ENCODE assay signal across 8 cellular contexts in the genomic region with DNA sequence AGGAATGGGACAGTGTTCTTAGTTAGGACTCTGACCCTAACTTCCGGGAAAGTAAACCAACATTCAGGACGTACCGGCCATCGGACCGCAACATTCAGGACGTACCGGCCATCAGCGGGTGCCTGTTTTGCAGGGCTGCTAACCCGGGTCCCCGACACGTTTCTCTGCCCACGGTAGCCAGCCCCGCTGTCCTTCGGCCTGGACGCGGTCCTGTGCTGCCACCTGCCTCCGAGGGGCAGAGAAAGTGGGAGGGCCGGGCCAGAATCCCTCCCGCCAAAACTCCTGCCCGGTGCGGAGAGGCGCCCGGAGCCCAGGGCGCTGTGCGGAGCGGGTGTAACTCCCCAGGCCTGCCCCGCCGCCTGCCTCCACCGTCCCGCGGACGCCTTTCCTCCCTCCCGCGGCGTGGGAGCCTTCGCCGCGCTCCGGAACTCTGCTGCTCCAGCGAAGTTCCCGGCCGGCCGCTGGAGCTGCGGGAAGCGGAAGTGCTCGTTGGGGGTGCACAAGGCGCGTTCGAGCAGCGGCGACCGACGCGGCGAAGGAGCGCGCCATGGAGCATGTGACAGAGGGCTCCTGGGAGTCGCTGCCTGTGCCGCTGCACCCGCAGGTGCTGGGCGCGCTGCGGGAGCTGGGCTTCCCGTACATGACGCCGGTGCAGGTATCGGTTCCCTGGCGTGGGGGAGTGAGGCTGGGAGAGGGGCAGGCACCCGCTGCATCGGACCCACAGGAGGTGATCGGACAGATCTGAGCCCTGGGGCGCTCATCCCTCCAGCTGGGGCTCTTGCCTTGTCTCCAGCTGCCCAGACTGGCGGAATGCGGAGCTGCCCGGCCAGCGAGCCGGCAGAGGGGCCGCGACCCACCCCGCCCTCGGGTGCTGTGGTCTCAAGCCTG. TPM values are rescaled to one million over a fixed set of nuclear protein-coding genes. Genes with fewer than 3 reads are reported as not detected.
DNase-seq lines count a peak whose midpoint lies in the region; ATAC-seq and TF ChIP-seq lines count a peak whose summit lies in the region.

DDX55 (plus strand) TSS at position 498 of the 888 bp plus-strand sequence; CDS start at position 548, 50 bp downstream.

- intact Hi-C loops in T-helper 1 cell treated with Interleukin-12 subunit alpha and Interleukin-12 subunit beta and Interleukin-4 antibody, amounts not matched to agents 30 ng/mL and 1 ng/mL, for 36 hours (cut with micrococcal nuclease) = loop anchor here (1.0 to 5.0 kb wide), 9 partner anchors 18 to 627 kb away; partner anchors contain the start of genes ATP6V0A2, CDK2AP1, EIF2B1 and GTF2H3
- intact Hi-C loops in left ventricle myocardium superior (cut with micrococcal nuclease) = no loop called here
- intact Hi-C loops in uterus (cut with DNase I; ENCODE audit: low total_unique reads) = no loop called here

- peak; percentile 28 for TF ChIP-seq CTCF in GM12873 (IDR thresholded peaks at IDR 0.05; ENCODE audit: insufficient read depth, low read depth, low read length, missing control alignments)
- TF ChIP-seq CTCF in uterus (IDR thresholded peaks at IDR 0.05) = peak; percentile 59 to 78 (median 66)

- no peaks in the 10 kb centered on the region for H3K9me3 ChIP-seq in uterus

- H3K36me3 ChIP-seq in uterus = no peaks in the 10 kb centered on the region

- ATAC-seq in HG02588 (IDR thresholded peaks at IDR 0.05; ENCODE audit: unreplicated experiment) (peak; percentile 88), left ventricle myocardium superior (peak; percentile 98)

- no peaks in the 10 kb centered on the region for H3K27me3 ChIP-seq in uterus

- H3K4me3 ChIP-seq in uterus = peak within 1 kb of the TSS; percentile 78 to 85

- peak in 1 of 2 donors; percentile 66 for TF ChIP-seq POLR2A in uterus (IDR thresholded peaks at IDR 0.05)

- no peaks in the 10 kb centered on the region for H3K4me1 ChIP-seq in uterus

- H3K27ac ChIP-seq in uterus = peak within 1 kb of the TSS; percentile 81 to 92

- peak; percentile 60 for DNase-seq in NCI-H1092 (lab: John Stamatoyannopoulos, UW)
- DNase-seq in amniotic stem cell (lab: John Stamatoyannopoulos, UW) = peak; percentile 72
- peak; percentile 89 for DNase-seq in left ventricle myocardium superior
- peak; percentile 89 for DNase-seq in putamen (ENCODE audit: low spot score)
- peak; percentile 63 to 79 for DNase-seq in uterus

RNA-seq across cellular contexts. Expression of gene DDX55, which starts in this region (rescaled TPM):
- total RNA-seq in T-helper 1 cell treated with Interleukin-12 subunit alpha and Interleukin-12 subunit beta and Interleukin-4 antibody, amounts not matched to agents 30 ng/mL and 1 ng/mL, for 36 hours = 43.4 and 44.2 TPM in 2 replicates
- total RNA-seq in left ventricle myocardium superior (7.4 TPM), uterus (10 to 100 TPM in 3 of 4 donors, 1 to 10 TPM in 1; 5.9 to 42.0 (median 23.9) TPM)

Comparison
In these comparisons a context has a peak if more than half of its experiments do, and no peak if none do; other contexts are left out.
1. Peak in every context shown above with its lines: DNase-seq, ATAC-seq, H3K4me3 ChIP-seq and H3K27ac ChIP-seq.